2 cellular contexts compared by ENCODE assay signal in the genomic region with DNA sequence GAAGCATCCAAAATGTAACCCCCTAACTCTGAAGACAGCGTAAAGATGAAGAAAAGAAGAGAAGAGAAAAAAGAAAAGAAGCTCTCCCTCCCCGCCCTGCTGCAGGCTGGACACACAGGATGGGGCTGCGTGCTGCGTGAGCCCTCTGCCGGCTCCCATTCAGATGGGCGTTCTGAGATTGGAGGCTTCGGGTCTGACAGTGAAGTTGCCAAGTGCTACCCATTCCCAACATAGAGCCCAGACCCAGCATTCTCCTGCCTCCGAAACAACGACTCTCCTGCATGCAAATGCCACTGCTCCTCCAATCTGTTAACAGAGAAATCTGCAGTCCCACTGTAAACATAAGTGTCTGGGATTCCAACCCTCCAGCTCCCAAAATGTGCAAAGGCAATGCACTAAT.
TF ChIP-seq lines count a peak whose summit lies in the region.

No MANE protein-coding gene starts in this region.

TF ChIP-seq in GM23338, 12 proteins besides CTCF, POLR2A, EP300 and RAD21 (continued from another document):
- TF ChIP-seq, protein P1, sequence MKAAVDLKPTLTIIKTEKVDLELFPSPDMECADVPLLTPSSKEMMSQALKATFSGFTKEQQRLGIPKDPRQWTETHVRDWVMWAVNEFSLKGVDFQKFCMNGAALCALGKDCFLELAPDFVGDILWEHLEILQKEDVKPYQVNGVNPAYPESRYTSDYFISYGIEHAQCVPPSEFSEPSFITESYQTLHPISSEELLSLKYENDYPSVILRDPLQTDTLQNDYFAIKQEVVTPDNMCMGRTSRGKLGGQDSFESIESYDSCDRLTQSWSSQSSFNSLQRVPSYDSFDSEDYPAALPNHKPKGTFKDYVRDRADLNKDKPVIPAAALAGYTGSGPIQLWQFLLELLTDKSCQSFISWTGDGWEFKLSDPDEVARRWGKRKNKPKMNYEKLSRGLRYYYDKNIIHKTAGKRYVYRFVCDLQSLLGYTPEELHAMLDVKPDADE (IDR thresholded peaks at IDR 0.05) = no peak
- TF ChIP-seq EZH2phosphoT487 (IDR thresholded peaks at IDR 0.05; ENCODE audit: unreplicated experiment) (no peak), POLR2AphosphoS5 (IDR thresholded peaks at IDR 0.05; ENCODE audit: low read depth) (no peak), NANOG (IDR thresholded peaks at IDR 0.05; ENCODE audit: borderline replicate concordance) (no peak)

TF ChIP-seq in WTC11, 78 proteins besides CTCF, POLR2A, EP300 and RAD21 (continued from another document):
- TF ChIP-seq, protein P2, sequence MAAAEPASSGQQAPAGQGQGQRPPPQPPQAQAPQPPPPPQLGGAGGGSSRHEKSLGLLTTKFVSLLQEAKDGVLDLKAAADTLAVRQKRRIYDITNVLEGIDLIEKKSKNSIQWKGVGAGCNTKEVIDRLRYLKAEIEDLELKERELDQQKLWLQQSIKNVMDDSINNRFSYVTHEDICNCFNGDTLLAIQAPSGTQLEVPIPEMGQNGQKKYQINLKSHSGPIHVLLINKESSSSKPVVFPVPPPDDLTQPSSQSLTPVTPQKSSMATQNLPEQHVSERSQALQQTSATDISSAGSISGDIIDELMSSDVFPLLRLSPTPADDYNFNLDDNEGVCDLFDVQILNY (CRISPR knock-in tag; IDR thresholded peaks at IDR 0.05) = no peak
- TF ChIP-seq SP1 (CRISPR knock-in tag; conservative IDR thresholded peaks at IDR 0.05) = no peak
- TF ChIP-seq, protein P3, sequence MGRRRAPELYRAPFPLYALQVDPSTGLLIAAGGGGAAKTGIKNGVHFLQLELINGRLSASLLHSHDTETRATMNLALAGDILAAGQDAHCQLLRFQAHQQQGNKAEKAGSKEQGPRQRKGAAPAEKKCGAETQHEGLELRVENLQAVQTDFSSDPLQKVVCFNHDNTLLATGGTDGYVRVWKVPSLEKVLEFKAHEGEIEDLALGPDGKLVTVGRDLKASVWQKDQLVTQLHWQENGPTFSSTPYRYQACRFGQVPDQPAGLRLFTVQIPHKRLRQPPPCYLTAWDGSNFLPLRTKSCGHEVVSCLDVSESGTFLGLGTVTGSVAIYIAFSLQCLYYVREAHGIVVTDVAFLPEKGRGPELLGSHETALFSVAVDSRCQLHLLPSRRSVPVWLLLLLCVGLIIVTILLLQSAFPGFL (CRISPR knock-in tag; IDR thresholded peaks at IDR 0.05; ENCODE audit: borderline replicate concordance) = no peak
- TF ChIP-seq, protein P4, sequence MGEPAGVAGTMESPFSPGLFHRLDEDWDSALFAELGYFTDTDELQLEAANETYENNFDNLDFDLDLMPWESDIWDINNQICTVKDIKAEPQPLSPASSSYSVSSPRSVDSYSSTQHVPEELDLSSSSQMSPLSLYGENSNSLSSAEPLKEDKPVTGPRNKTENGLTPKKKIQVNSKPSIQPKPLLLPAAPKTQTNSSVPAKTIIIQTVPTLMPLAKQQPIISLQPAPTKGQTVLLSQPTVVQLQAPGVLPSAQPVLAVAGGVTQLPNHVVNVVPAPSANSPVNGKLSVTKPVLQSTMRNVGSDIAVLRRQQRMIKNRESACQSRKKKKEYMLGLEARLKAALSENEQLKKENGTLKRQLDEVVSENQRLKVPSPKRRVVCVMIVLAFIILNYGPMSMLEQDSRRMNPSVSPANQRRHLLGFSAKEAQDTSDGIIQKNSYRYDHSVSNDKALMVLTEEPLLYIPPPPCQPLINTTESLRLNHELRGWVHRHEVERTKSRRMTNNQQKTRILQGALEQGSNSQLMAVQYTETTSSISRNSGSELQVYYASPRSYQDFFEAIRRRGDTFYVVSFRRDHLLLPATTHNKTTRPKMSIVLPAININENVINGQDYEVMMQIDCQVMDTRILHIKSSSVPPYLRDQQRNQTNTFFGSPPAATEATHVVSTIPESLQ (CRISPR knock-in tag; IDR thresholded peaks at IDR 0.05) = no peak
